In genomic region chr4:188175288-188175687, GRCh38 we compare ENCODE assay signal across 29 cellular contexts. TPM values are rescaled to one million over a fixed set of nuclear protein-coding genes. Genes with fewer than 3 reads are reported as not detected.
A peak's percentile ranks its signal among the peaks of the same experiment; 100 is the strongest.
DNase-seq lines count a peak whose midpoint lies in the region; ATAC-seq, FAIRE-seq and TF ChIP-seq lines count a peak whose summit lies in the region.
"Had no signal": no experiment of that assay in that cellular context is flagged by ENCODE, and none has a peak within 500 bp of the region (broad histone marks: within the 10 kb centered on the region; RNA-seq: fewer than 3 reads in every experiment).

No MANE protein-coding gene starts in this region.

- no peaks in the 10 kb centered on the region for H3K4me1 ChIP-seq in breast epithelium
- H3K4me1 ChIP-seq in PC-3 (ENCODE audit: insufficient read depth, low read length), result peaks cover 5% of the 10 kb centered on the region; the same call in 1 of the 2 replicates
- no peaks in the 10 kb centered on the region for H3K4me1 ChIP-seq in gastroesophageal sphincter
- H3K4me1 ChIP-seq: BLaER1 treated with 17β-estradiol and CSF1 and Interleukin-3, amounts not matched to agents 10 nM and 100 nM; SJSA1 had no signal

- no peak overlapping the region for H3K4me2 ChIP-seq in PC-3 (ENCODE audit: low read length)
- H3K4me2 ChIP-seq: BLaER1 treated with 17β-estradiol and CSF1 and Interleukin-3, amounts not matched to agents 10 nM and 100 nM; PC-9 had no signal

- no peaks in the 10 kb centered on the region for H3K36me3 Mint-ChIP-seq in MCF 10A (ENCODE audit: insufficient read depth, unreplicated experiment)
- H3K36me3 Mint-ChIP-seq in Calu3 (ENCODE audit: insufficient read depth, unreplicated experiment), result no peaks in the 10 kb centered on the region
- H3K36me3 Mint-ChIP-seq: T-cell had no signal

- H3K9me3 Mint-ChIP-seq in MCF 10A (ENCODE audit: unreplicated experiment) (no peaks in the 10 kb centered on the region), Calu3 (ENCODE audit: low read depth, unreplicated experiment) (no peaks in the 10 kb centered on the region)

- intact Hi-C loops in MCF 10A (cut with micrococcal nuclease), result no loop called here
- intact Hi-C loops in breast epithelium (cut with DNase I; ENCODE audit: low total_unique reads), result no loop called here
- intact Hi-C loops in PC-3 (cut with micrococcal nuclease), result no loop called here
- intact Hi-C loops in Calu3 (cut with micrococcal nuclease; ENCODE audit: unreplicated experiment), result no loop called here

- no peak for TF ChIP-seq EP300 in gastroesophageal sphincter (IDR thresholded peaks at IDR 0.05)

- 85 to 93% methylated on average over 3 to 5 of the region's 6 CpGs for WGBS in gastroesophageal sphincter (ENCODE audit: low coverage in 1 of 2), 2 donors

- BruUV-seq in MCF 10A (replicated peaks; lab: Mats Ljungman, UMichigan) (no TSS peak), PC-3 (replicated peaks; lab: Mats Ljungman, UMichigan) (no TSS peak), Calu3 (replicated peaks; lab: Mats Ljungman, UMichigan) (no TSS peak)

- DNase-seq in MCF 10A (ENCODE audit: unreplicated experiment) (no peak), breast epithelium (ENCODE audit: low spot score in 2 of 2) (no peak), PC-3 (peak; percentile 25), bronchial epithelial cell (ENCODE audit: low read depth) (peak; percentile 28), epidermal melanocyte (ENCODE audit: insufficient read length, low spot score) (no peak), Calu3 (no peak)
- DNase-seq: CD4-positive, alpha-beta T cell; COR-L47; GF-D8; H7; MV-4-11; NCI-H1105; NCI-H146; NCI-H1930; NCI-H2107; NCI-H446; NCI-H524 treated with DMSO at 0.1 percent for 48 hours; NCI-H774; NK-92 treated with Interleukin-12 subunit alpha and Interleukin-12 subunit beta, amount 100 ng/mL, for 24 hours; PC-9; Right ventricle myocardium superior; T-cell had no signal

- ATAC-seq in PC-3, result no peak
- no peak for ATAC-seq in HG02588 (IDR thresholded peaks at IDR 0.05; ENCODE audit: unreplicated experiment)
- ATAC-seq in gastroesophageal sphincter, result no peak
- ATAC-seq: T-cell had no signal

- H3K9me2 ChIP-seq in PC-3 (replicated peaks; ENCODE audit: low read length), result no peaks in the 10 kb centered on the region

- H3K4me3 ChIP-seq in breast epithelium (no peak overlapping the region), PC-3 (ENCODE audit: low read length) (no peak overlapping the region), bronchial epithelial cell (ENCODE audit: low read depth, low read length) (no peak overlapping the region), gastroesophageal sphincter (no peak overlapping the region)
- H3K4me3 ChIP-seq: BLaER1 treated with 17β-estradiol and CSF1 and Interleukin-3, amounts not matched to agents 10 nM and 100 nM; PC-9; SJSA1 had no signal

- FAIRE-seq in bronchial epithelial cell (lab: Jason Lieb, UNC), result peak; percentile 58
- FAIRE-seq: GM12891 had no signal

- H3K4me1 Mint-ChIP-seq in MCF 10A (ENCODE audit: insufficient read depth, unreplicated experiment), result peaks cover 24% of the 10 kb centered on the region
- H3K4me1 Mint-ChIP-seq in Calu3 (ENCODE audit: low read depth, unreplicated experiment), result no peaks in the 10 kb centered on the region
- H3K4me1 Mint-ChIP-seq: T-cell had no signal

- no peaks in the 10 kb centered on the region for H3K27me3 ChIP-seq in breast epithelium
- no peaks in the 10 kb centered on the region for H3K27me3 ChIP-seq in PC-3 (ENCODE audit: low read length)
- no peaks in the 10 kb centered on the region for H3K27me3 ChIP-seq in bronchial epithelial cell (ENCODE audit: control insufficient read depth, insufficient read depth, low read length)
- no peaks in the 10 kb centered on the region for H3K27me3 ChIP-seq in gastroesophageal sphincter
- H3K27me3 ChIP-seq: BLaER1 treated with 17β-estradiol and CSF1 and Interleukin-3, amounts not matched to agents 10 nM and 100 nM; SJSA1 had no signal

- H3K79me2 ChIP-seq in PC-3 (ENCODE audit: low read length), result no peaks in the 10 kb centered on the region

- POLR2A ChIA-PET in MCF 10A (lab: Yijun Ruan, JAX), result no interaction called here
- POLR2A ChIA-PET in PC-3 (lab: Charles Lee; ENCODE audit: unreplicated experiment), result no interaction called here

- H3K9me3 ChIP-seq in breast epithelium (no peaks in the 10 kb centered on the region), PC-3 (ENCODE audit: low read length) (no peaks in the 10 kb centered on the region), gastroesophageal sphincter (no peaks in the 10 kb centered on the region)

- H3K4me3 Mint-ChIP-seq in MCF 10A (ENCODE audit: unreplicated experiment) (no peak overlapping the region), Calu3 (ENCODE audit: low read depth, unreplicated experiment) (no peak overlapping the region)
- H3K4me3 Mint-ChIP-seq: CD4-positive, alpha-beta T cell; T-cell had no signal

- peak overlapping the region; percentile 74 for H3K27ac Mint-ChIP-seq in MCF 10A (ENCODE audit: low read depth, unreplicated experiment)
- H3K27ac Mint-ChIP-seq in Calu3 (ENCODE audit: unreplicated experiment), result no peak overlapping the region
- H3K27ac Mint-ChIP-seq: CD4-positive, alpha-beta T cell; T-cell had no signal

- no peaks in the 10 kb centered on the region for H3K36me3 ChIP-seq in breast epithelium
- H3K36me3 ChIP-seq in PC-3 (ENCODE audit: low read depth, low read length), result no peaks in the 10 kb centered on the region
- no peaks in the 10 kb centered on the region for H3K36me3 ChIP-seq in bronchial epithelial cell (ENCODE audit: control insufficient read depth, insufficient read depth, low read length)
- H3K36me3 ChIP-seq in gastroesophageal sphincter, result no peaks in the 10 kb centered on the region
- H3K36me3 ChIP-seq: BLaER1 treated with 17β-estradiol and CSF1 and Interleukin-3, amounts not matched to agents 10 nM and 100 nM; SJSA1 had no signal

- H3K27me3 Mint-ChIP-seq in MCF 10A (ENCODE audit: insufficient read depth, unreplicated experiment) (no peaks in the 10 kb centered on the region), Calu3 (ENCODE audit: unreplicated experiment) (no peaks in the 10 kb centered on the region)
- H3K27me3 Mint-ChIP-seq: CD4-positive, alpha-beta T cell; T-cell had no signal

- H3K27ac ChIP-seq in breast epithelium (no peak overlapping the region), PC-3 (ENCODE audit: low read length) (no peak overlapping the region), gastroesophageal sphincter (no peak overlapping the region)
- H3K27ac ChIP-seq: 22Rv1; BLaER1 treated with 17β-estradiol and CSF1 and Interleukin-3, amounts not matched to agents 10 nM and 100 nM; PC-9; SJSA1 had no signal

- H2AFZ ChIP-seq in PC-3 (ENCODE audit: low read length), result no peak overlapping the region
- H2AFZ ChIP-seq: PC-9 had no signal

- no peak overlapping the region for H3K9ac ChIP-seq in PC-3 (ENCODE audit: low read length)
- H3K9ac ChIP-seq: BLaER1 treated with 17β-estradiol and CSF1 and Interleukin-3, amounts not matched to agents 10 nM and 100 nM had no signal

- TF ChIP-seq POLR2A in breast epithelium (IDR thresholded peaks at IDR 0.05), result no peak
- TF ChIP-seq POLR2A in gastroesophageal sphincter (IDR thresholded peaks at IDR 0.05), result no peak

- H4K20me1 ChIP-seq in PC-3 (ENCODE audit: low read length), result no peaks in the 10 kb centered on the region
- H4K20me1 ChIP-seq: BLaER1 treated with 17β-estradiol and CSF1 and Interleukin-3, amounts not matched to agents 10 nM and 100 nM had no signal

- CTCF ChIA-PET in MCF 10A (lab: Yijun Ruan, JAX), result no interaction called here
- CTCF ChIA-PET in PC-3 (lab: Charles Lee), result no interaction called here
- CTCF ChIA-PET in Calu3 (lab: Charles Lee), result no interaction called here

- no peak for TF ChIP-seq CTCF in MCF 10A (IDR thresholded peaks at IDR 0.05; ENCODE audit: unreplicated experiment)
- TF ChIP-seq CTCF in breast epithelium (IDR thresholded peaks at IDR 0.05), result no peak
- TF ChIP-seq CTCF in PC-3 (conservative IDR thresholded peaks at IDR 0.05; ENCODE audit: low read depth, low read length), result no peak
- TF ChIP-seq CTCF in bronchial epithelial cell (IDR thresholded peaks at IDR 0.05; ENCODE audit: insufficient read depth, low read length, severe bottlenecking), result no peak
- no peak for TF ChIP-seq CTCF in gastroesophageal sphincter (IDR thresholded peaks at IDR 0.05)
- no peak for TF ChIP-seq CTCF in Calu3 (IDR thresholded peaks at IDR 0.05; ENCODE audit: unreplicated experiment)

- H3F3A ChIP-seq in PC-3 (ENCODE audit: low read length, unreplicated experiment), result no peaks in the 10 kb centered on the region

RNA-seq across cellular contexts. Expression of gene TRIML1, which starts 36.0 kb away (rescaled TPM):
- total RNA-seq in MCF 10A (2022), result not detected in 2 replicates
- not detected for total RNA-seq in breast epithelium
- not detected in 2 replicates for total RNA-seq in PC-3 (2014; rRNA removed)
- total RNA-seq in bronchial epithelial cell, result 0.26 TPM in 1 of 2 replicates, not detected in the other
- total RNA-seq in gastroesophageal sphincter, result not detected
- not detected in 2 replicates for total RNA-seq in Calu3 (2022)
- total RNA-seq: CD4-positive, alpha-beta T cell; H7; PC-9; Right ventricle myocardium superior; RPMI7951; SJSA1; T-cell had no signal

Comparison
In these comparisons a context has a peak if more than half of its experiments do, and no peak if none do; other contexts are left out.
1. DNase-seq: peak in PC-3 (single experiment) and bronchial epithelial cell (single experiment); none in MCF 10A (single experiment), breast epithelium (0 of 2), epidermal melanocyte (single experiment) and Calu3 (single experiment).